13 cellular contexts compared by ENCODE assay signal in the genomic region with DNA sequence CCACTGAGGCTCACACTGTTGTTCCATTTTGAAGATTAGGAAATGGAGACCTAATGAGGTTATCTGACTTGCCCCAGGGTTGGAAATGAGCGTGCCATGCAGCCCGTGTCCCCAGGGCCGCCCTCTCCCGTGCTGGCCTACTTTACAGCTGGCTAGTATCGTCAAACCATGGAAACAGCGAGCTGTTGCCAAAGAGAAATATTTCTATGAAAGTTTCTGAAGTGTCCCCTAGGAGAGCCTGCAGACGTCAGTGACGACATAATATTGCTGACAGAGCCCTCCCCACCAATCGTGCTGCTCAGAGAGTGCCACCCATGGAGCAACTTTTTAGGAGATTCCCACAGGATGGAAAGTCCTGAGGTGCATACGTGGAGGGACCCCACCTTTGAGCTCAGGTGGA. TPM values are rescaled to one million over a fixed set of nuclear protein-coding genes. Genes with fewer than 3 reads are reported as not detected.
A peak's percentile ranks its signal among the peaks of the same experiment; 100 is the strongest.
DNase-seq lines count a peak whose midpoint lies in the region; ATAC-seq and TF ChIP-seq lines count a peak whose summit lies in the region.
"Had no signal": no experiment of that assay in that cellular context is flagged by ENCODE, and none has a peak within 500 bp of the region (broad histone marks: within the 10 kb centered on the region; RNA-seq: fewer than 3 reads in every experiment).

No MANE protein-coding gene starts in this region.

- peak overlapping the region in 2 of 3 donors; percentile 59 to 65 for H3K27ac ChIP-seq in right lobe of liver
- H3K27ac ChIP-seq in tibial nerve: peak overlapping the region in 1 of 4 donors; percentile 76
- no peak overlapping the region for H3K27ac ChIP-seq in spleen
- H3K27ac ChIP-seq: parathyroid adenoma had no signal

- DNase-seq in NCI-H1417 (lab: John Stamatoyannopoulos, UW) (peak in 2 of 3 experiments; percentile 62 to 88), NCI-H1417 treated with DMSO at 0.1 percent for 48 hours (lab: John Stamatoyannopoulos, UW) (no peak), right lobe of liver (peak in 2 of 3 donors; percentile 61 to 74), tibial nerve (ENCODE audit: low spot score in 2 of 2) (peak; percentile 39 to 57), spleen (no peak)
- DNase-seq in effector CD4-positive, alpha-beta T cell: no peak
- DNase-seq: 8988T; activated naive CD4-positive, alpha-beta T cell treated with anti-CD3 and anti-CD28 coated beads, Interleukin-2, amount 10 ng/mL, durations not matched to agents 7 days and 5 days; dorsolateral prefrontal cortex had no signal

- H3K9me3 ChIP-seq in endocrine pancreas (ENCODE audit: control insufficient read depth, low read length) (no peaks in the 10 kb centered on the region), right lobe of liver (no peaks in the 10 kb centered on the region), tibial nerve (no peaks in the 10 kb centered on the region), spleen (no peaks in the 10 kb centered on the region)
- H3K9me3 ChIP-seq: HAP-1 had no signal

- intact Hi-C loops in right lobe of liver (cut with DNase I): loop anchor here in 1 of 2 donors (10.0 kb wide), 1 partner anchor 52 kb away; no protein-coding TSS in a partner anchor
- intact Hi-C loops in spleen (cut with DNase I; ENCODE audit: low total_unique reads): no loop called here

- peaks cover 14% of the 10 kb centered on the region for H3K4me1 ChIP-seq in endocrine pancreas (ENCODE audit: control insufficient read depth, insufficient read depth, low read length)
- H3K4me1 ChIP-seq in right lobe of liver: peaks cover 0 to 29% (median 11%) of the 10 kb centered on the region in 4 donors
- peaks cover 0 to 37% (median 14%) of the 10 kb centered on the region in 4 donors for H3K4me1 ChIP-seq in tibial nerve
- peaks cover 0 to 16% (median under 1%) of the 10 kb centered on the region in 6 donors for H3K4me1 ChIP-seq in spleen
- H3K4me1 ChIP-seq: parathyroid adenoma had no signal

- peak; percentile 29 to 58 for TF ChIP-seq EP300 in tibial nerve (IDR thresholded peaks at IDR 0.05)

- H3K4me3 ChIP-seq in endocrine pancreas (ENCODE audit: control insufficient read depth, insufficient read depth, low read length) (peak overlapping the region; percentile 1), right lobe of liver (no peak overlapping the region), tibial nerve (no peak overlapping the region), spleen (no peak overlapping the region)
- H3K4me3 ChIP-seq: dorsolateral prefrontal cortex, HAP-1 had no signal

- H3K36me3 ChIP-seq in endocrine pancreas (ENCODE audit: control insufficient read depth, insufficient read depth, low read length): no peaks in the 10 kb centered on the region
- H3K36me3 ChIP-seq in right lobe of liver: no peaks in the 10 kb centered on the region
- H3K36me3 ChIP-seq in tibial nerve: no peaks in the 10 kb centered on the region
- H3K36me3 ChIP-seq in spleen: no peaks in the 10 kb centered on the region
- H3K36me3 ChIP-seq: HAP-1 had no signal

- WGBS in right lobe of liver (ENCODE audit: insufficient coverage, low coverage, low lambda C conversion rate, missing lambda C conversion rate): 19% methylated on average over 9 of the region's 10 CpGs
- 45 to 49% methylated on average over 10 of the region's 10 CpGs for WGBS in tibial nerve, 2 donors
- WGBS in spleen, 5 donors: 56 to 85% (median 69%) methylated on average over 10 of the region's 10 CpGs

- no peak overlapping the region for H3K9ac ChIP-seq in endocrine pancreas (ENCODE audit: control insufficient read depth, insufficient read depth, low read length)
- H3K9ac ChIP-seq: parathyroid adenoma had no signal

- ATAC-seq in right lobe of liver (peak; percentile 55 to 76 (median 69)), HG02678 (IDR thresholded peaks at IDR 0.05; ENCODE audit: unreplicated experiment) (no peak)

- no peaks in the 10 kb centered on the region for H3K27me3 ChIP-seq in endocrine pancreas (ENCODE audit: control insufficient read depth, insufficient read depth, low read length)
- no peaks in the 10 kb centered on the region for H3K27me3 ChIP-seq in right lobe of liver
- no peaks in the 10 kb centered on the region for H3K27me3 ChIP-seq in tibial nerve
- no peaks in the 10 kb centered on the region for H3K27me3 ChIP-seq in spleen (replicated peaks in 1 of 7)
- H3K27me3 ChIP-seq: dorsolateral prefrontal cortex had no signal

- TF ChIP-seq POLR2A in right lobe of liver (IDR thresholded peaks at IDR 0.05) (no peak), tibial nerve (IDR thresholded peaks at IDR 0.05) (no peak), spleen (IDR thresholded peaks at IDR 0.05) (no peak)

- TF ChIP-seq CTCF in right lobe of liver (IDR thresholded peaks at IDR 0.05): no peak
- no peak for TF ChIP-seq CTCF in tibial nerve (IDR thresholded peaks at IDR 0.05)
- no peak for TF ChIP-seq CTCF in spleen (IDR thresholded peaks at IDR 0.05 in 8 of 11, conservative IDR thresholded peaks at IDR 0.05 in 3 of 11)

RNA-seq across cellular contexts. Expression of a gene that starts 11.2 kb away (rescaled TPM):
- total RNA-seq in right lobe of liver: 10 to 100 TPM in 1 of 6 experiments, 1 to 10 TPM in 5; 2.0 to 11.9 (median 4.7) TPM
- total RNA-seq in tibial nerve: 10 to 100 TPM in 2 of 4 donors, 1 to 10 TPM in 2; 6.6 to 16.5 (median 9.7) TPM
- total RNA-seq in spleen: 10 to 100 TPM in 4 of 7 donors, 1 to 10 TPM in 3; 7.4 to 17.9 (median 11.2) TPM
- 1 to 10 TPM; 2.1 to 4.8 (median 3.9) TPM for polyA plus RNA-seq in spleen

Comparison
In these comparisons a context has a peak if more than half of its experiments do, and no peak if none do; other contexts are left out.
1. DNase-seq: peak in NCI-H1417 (2 of 3), right lobe of liver (2 of 3) and tibial nerve (2 of 2); none in NCI-H1417 treated with DMSO at 0.1 percent for 48 hours (single experiment), spleen (single experiment) and effector CD4-positive, alpha-beta T cell (single experiment).
2. H3K27ac ChIP-seq: peak in right lobe of liver (2 of 3); none in spleen (0 of 8).